ENCODE assay signal across 8 cellular contexts in genomic region chr22:39316440-39317083, GRCh38. TPM values are rescaled to one million over a fixed set of nuclear protein-coding genes. Genes with fewer than 3 reads are reported as not detected.
DNase-seq lines count a peak whose midpoint lies in the region; ATAC-seq and TF ChIP-seq lines count a peak whose summit lies in the region.

No MANE protein-coding gene starts in this region.

- no peak for TF ChIP-seq POLR2A in tibial nerve (IDR thresholded peaks at IDR 0.05)

- peak overlapping the region; percentile 78 for H3K27ac Mint-ChIP-seq in Calu3 (ENCODE audit: unreplicated experiment)

- TF ChIP-seq CTCF in Calu3 (IDR thresholded peaks at IDR 0.05; ENCODE audit: unreplicated experiment) (peak; percentile 95), SK-N-SH (IDR thresholded peaks at IDR 0.05) (peak; percentile 75), parathyroid adenoma (IDR thresholded peaks at IDR 0.05) (peak; percentile 72), tibial nerve (IDR thresholded peaks at IDR 0.05) (peak; percentile 78 to 95 (median 89))

- no peaks in the 10 kb centered on the region for H3K27me3 ChIP-seq in SK-N-SH (ENCODE audit: insufficient read depth)
- no peaks in the 10 kb centered on the region for H3K27me3 ChIP-seq in parathyroid adenoma (ENCODE audit: control insufficient read depth, insufficient read depth, low read length)
- no peaks in the 10 kb centered on the region for H3K27me3 ChIP-seq in tibial nerve

- DNase-seq in Calu3 (peak; percentile 86), KG1 (lab: John Stamatoyannopoulos, UW) (peak; percentile 54), SK-N-SH (peak; percentile 57), glomerular visceral epithelial cell (ENCODE audit: extremely low spot score) (peak; percentile 89), tibial nerve (ENCODE audit: low spot score in 2 of 2) (peak; percentile 51 to 76)
- DNase-seq in activated naive CD4-positive, alpha-beta T cell treated with anti-CD3 and anti-CD28 coated beads, Interleukin-2, amount 50 U/mL, for 16 hours: peak; percentile 80

- CTCF ChIA-PET in Calu3 (lab: Charles Lee): interaction anchor here (0.5 to 4.3 kb wide), 11 partner anchors 24 to 1968 kb away, joined by 3 to 16 read pairs (median 3); partner anchors contain the start of gene TAB1
- CTCF ChIA-PET in SK-N-SH (lab: Yijun Ruan, JAX): interaction anchor here (0.5 to 4.7 kb wide), 18 partner anchors 8 to 181 kb away, joined by 3 to 15 read pairs (median 4); no protein-coding TSS in a partner anchor

- intact Hi-C loops in Calu3 (cut with micrococcal nuclease; ENCODE audit: unreplicated experiment): loop anchor here (5.0 to 10.0 kb wide), 2 partner anchors 208 to 309 kb away; partner anchors contain the start of gene ATF4

- 13% methylated on average over 3 of the region's 17 CpGs for WGBS in SK-N-SH (ENCODE audit: low lambda C conversion rate)
- 48 to 51% methylated on average over 17 of the region's 17 CpGs for WGBS in tibial nerve, 2 donors

- H3K9ac ChIP-seq in SK-N-SH (peak overlapping the region; percentile 95; the same call in 1 of the 2 replicates), parathyroid adenoma (no peak overlapping the region)

- H3K4me3 ChIP-seq in SK-N-SH (ENCODE audit: low read depth in 2 of 2, low read length in 1 of 2) (peak overlapping the region; percentile 66 to 79), parathyroid adenoma (ENCODE audit: low read depth, low read length) (peak overlapping the region; percentile 22), tibial nerve (peak overlapping the region in 2 of 4 donors; percentile 8 to 14)

- H3K4me1 ChIP-seq in SK-N-SH (ENCODE audit: control insufficient read depth in 1 of 2, insufficient read depth in 2 of 2, low read depth in 1 of 2, low read length in 1 of 2): peaks cover 12 to 26% of the 10 kb centered on the region in 2 experiments; a peak in 2 of 4 replicates
- H3K4me1 ChIP-seq in parathyroid adenoma: peaks cover 6% of the 10 kb centered on the region
- H3K4me1 ChIP-seq in tibial nerve: peaks cover 0 to 56% (median 33%) of the 10 kb centered on the region in 4 donors

- peaks cover 99% of the 10 kb centered on the region for H3K36me3 Mint-ChIP-seq in Calu3 (ENCODE audit: insufficient read depth, unreplicated experiment)

- peak overlapping the region in 1 of 2 experiments; percentile 39; a peak in 2 of 4 replicates for H3K27ac ChIP-seq in SK-N-SH (ENCODE audit: low read depth in 2 of 2, low read length in 1 of 2)
- peak overlapping the region; percentile 15 for H3K27ac ChIP-seq in parathyroid adenoma
- peak overlapping the region in 3 of 4 donors; percentile 32 to 99 (median 97) for H3K27ac ChIP-seq in tibial nerve

- H3K4me2 ChIP-seq in SK-N-SH (peak overlapping the region; percentile 84), parathyroid adenoma (ENCODE audit: low read length) (peak overlapping the region; percentile 39)

- no peak for ATAC-seq in HG02610 (IDR thresholded peaks at IDR 0.05; ENCODE audit: unreplicated experiment)

- H3K36me3 ChIP-seq in SK-N-SH (replicated peaks in 1 of 2; ENCODE audit: control insufficient read depth in 1 of 2, insufficient read depth in 2 of 2, low read length in 1 of 2) (peaks cover 31 to 57% of the 10 kb centered on the region in 2 experiments), parathyroid adenoma (ENCODE audit: control insufficient read depth, insufficient read depth, low read length) (no peaks in the 10 kb centered on the region), tibial nerve (peaks cover 5 to 66% (median 46%) of the 10 kb centered on the region in 3 donors)

- POLR2A ChIA-PET in SK-N-SH (lab: Yijun Ruan, JAX): interaction anchor here (0.6 to 0.8 kb wide), 2 partner anchors 149 to 194 kb away, joined by 3 read pairs; no protein-coding TSS in a partner anchor

- no peak overlapping the region for H2AFZ ChIP-seq in SK-N-SH (ENCODE audit: low read depth)
- H2AFZ ChIP-seq in parathyroid adenoma: no peak overlapping the region

- H3K79me2 ChIP-seq in SK-N-SH (ENCODE audit: insufficient read depth) (peaks cover 44% of the 10 kb centered on the region), parathyroid adenoma (peaks cover 4% of the 10 kb centered on the region)

- no peak for TF ChIP-seq EP300 in SK-N-SH (IDR thresholded peaks at IDR 0.05; ENCODE audit: borderline replicate concordance in 1 of 2, low read depth in 1 of 2, low read length in 1 of 2)
- peak in 1 of 2 donors; percentile 73 for TF ChIP-seq EP300 in tibial nerve (IDR thresholded peaks at IDR 0.05)

- no TSS peak for BruUV-seq in Calu3 (replicated peaks; lab: Mats Ljungman, UMichigan)

- no peaks in the 10 kb centered on the region for H3K9me3 Mint-ChIP-seq in Calu3 (ENCODE audit: low read depth, unreplicated experiment)

- H3K9me3 ChIP-seq in SK-N-SH (no peaks in the 10 kb centered on the region), parathyroid adenoma (ENCODE audit: control insufficient read depth, low read length) (no peaks in the 10 kb centered on the region), tibial nerve (no peaks in the 10 kb centered on the region)

- H3K27me3 Mint-ChIP-seq in Calu3 (ENCODE audit: unreplicated experiment): peaks cover 12% of the 10 kb centered on the region

- peaks cover 53% of the 10 kb centered on the region for H3K4me1 Mint-ChIP-seq in Calu3 (ENCODE audit: low read depth, unreplicated experiment)

- peaks cover 34% of the 10 kb centered on the region for H3F3A ChIP-seq in SK-N-SH (replicated peaks; ENCODE audit: insufficient read depth)

- TF ChIP-seq RAD21 in SK-N-SH (IDR thresholded peaks at IDR 0.05; ENCODE audit: low read length): peak; percentile 45

- H3K4me3 Mint-ChIP-seq in Calu3 (ENCODE audit: low read depth, unreplicated experiment): peak overlapping the region; percentile 95

- no peaks in the 10 kb centered on the region for H3K9me2 ChIP-seq in SK-N-SH

- H4K20me1 ChIP-seq in SK-N-SH (ENCODE audit: insufficient read depth): peaks cover 75% of the 10 kb centered on the region

TF ChIP-seq in SK-N-SH, 30 proteins besides CTCF, POLR2A, EP300 and RAD21 (continues in another document):
- TF ChIP-seq NFIC (IDR thresholded peaks at IDR 0.05; ENCODE audit: borderline replicate concordance) (no peak), TAF1 (IDR thresholded peaks at IDR 0.05; ENCODE audit: borderline replicate concordance, low read depth, low read length) (no peak), TCF12 (IDR thresholded peaks at IDR 0.05) (no peak), RXRA (IDR thresholded peaks at IDR 0.05; ENCODE audit: borderline replicate concordance, low read depth) (no peak), PBX3 (IDR thresholded peaks at IDR 0.05) (no peak), JUND (IDR thresholded peaks at IDR 0.05) (peak; percentile 25; the same call in 1 of the 2 replicates), REST (IDR thresholded peaks at IDR 0.05; ENCODE audit: low read depth, low read length) (no peak), RFX5 (IDR thresholded peaks at IDR 0.05; ENCODE audit: low read length) (no peak), SIN3A (IDR thresholded peaks at IDR 0.05; ENCODE audit: borderline replicate concordance, low read depth, low read length) (0 out of 2 replicates have a peak, but pooled peaks have one; percentile 14)

RNA-seq across cellular contexts. Expression of gene RPL3, which starts 2.9 kb away (rescaled TPM):
- total RNA-seq in Calu3 (2022): 977 and 1,058 TPM in 2 replicates
- 4,089 and 4,976 TPM in 2 replicates for polyA plus RNA-seq in SK-N-SH (2012; rRNA removed)
- polyA plus RNA-seq in SK-N-SH (2012; cell fraction: cytosol; rRNA removed): 3,345 and 4,370 TPM in 2 replicates
- 1,624 and 1,631 TPM in 2 replicates for polyA plus RNA-seq in SK-N-SH (2012; cell fraction: nucleus; rRNA removed)
- total RNA-seq in tibial nerve: 1,000 to 10,000 TPM; 1,869 to 2,331 (median 1,970) TPM

RNA-seq across cellular contexts. Expression of gene SYNGR1, which starts 33.2 kb away (rescaled TPM):
- total RNA-seq in Calu3 (2022): 12.3 and 16.8 TPM in 2 replicates
- 18.1 and 18.7 TPM in 2 replicates for polyA plus RNA-seq in SK-N-SH (2012; rRNA removed)
- polyA plus RNA-seq in SK-N-SH (2012; cell fraction: cytosol; rRNA removed): 6.5 and 12.2 TPM in 2 replicates
- polyA plus RNA-seq in SK-N-SH (2012; cell fraction: nucleus; rRNA removed): 29.3 and 35.7 TPM in 2 replicates
- 10 to 100 TPM; 21.1 to 32.8 (median 25.5) TPM for total RNA-seq in tibial nerve
